In the genomic region with DNA sequence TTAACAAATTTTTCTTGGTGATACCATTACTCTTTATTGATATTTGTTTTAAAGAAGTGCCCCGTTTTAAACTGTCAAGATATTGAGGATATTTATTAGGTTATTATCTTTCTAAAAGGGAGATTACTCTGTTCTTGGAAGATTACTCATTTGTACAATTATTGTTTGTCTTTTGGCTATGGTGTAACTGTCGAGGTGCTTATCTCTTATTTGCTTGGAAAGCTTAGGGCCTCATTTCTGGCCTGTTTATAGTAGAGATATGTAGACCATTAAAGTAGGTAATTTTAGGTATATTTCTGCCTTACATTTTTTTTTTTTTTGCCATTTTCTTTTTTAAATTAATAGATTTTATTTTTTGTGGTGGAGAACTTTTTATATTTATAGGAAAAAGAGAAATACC, we compare ENCODE assay signal across 1 cellular context.
TF ChIP-seq lines count a peak whose summit lies in the region.

No MANE protein-coding gene starts in this region.

TF ChIP-seq in HepG2, 621 proteins besides CTCF, POLR2A, EP300 and RAD21 (continued from another document):
- TF ChIP-seq, protein P1, sequence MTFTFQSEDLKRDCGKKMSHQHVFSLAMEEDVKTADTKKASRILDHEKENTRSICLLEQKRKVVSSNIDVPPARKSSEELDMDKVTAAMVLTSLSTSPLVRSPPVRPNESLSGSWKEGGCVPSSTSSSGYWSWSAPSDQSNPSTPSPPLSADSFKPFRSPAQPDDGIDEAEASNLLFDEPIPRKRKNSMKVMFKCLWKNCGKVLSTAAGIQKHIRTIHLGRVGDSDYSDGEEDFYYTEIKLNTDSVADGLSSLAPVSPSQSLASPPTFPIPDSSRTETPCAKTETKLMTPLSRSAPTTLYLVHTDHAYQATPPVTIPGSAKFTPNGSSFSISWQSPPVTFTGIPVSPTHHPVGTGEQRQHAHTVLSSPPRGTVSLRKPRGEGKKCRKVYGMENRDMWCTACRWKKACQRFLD (CRISPR knock-in tag; IDR thresholded peaks at IDR 0.05; ENCODE audit: borderline replicate concordance), result no peak
- TF ChIP-seq, protein P2, sequence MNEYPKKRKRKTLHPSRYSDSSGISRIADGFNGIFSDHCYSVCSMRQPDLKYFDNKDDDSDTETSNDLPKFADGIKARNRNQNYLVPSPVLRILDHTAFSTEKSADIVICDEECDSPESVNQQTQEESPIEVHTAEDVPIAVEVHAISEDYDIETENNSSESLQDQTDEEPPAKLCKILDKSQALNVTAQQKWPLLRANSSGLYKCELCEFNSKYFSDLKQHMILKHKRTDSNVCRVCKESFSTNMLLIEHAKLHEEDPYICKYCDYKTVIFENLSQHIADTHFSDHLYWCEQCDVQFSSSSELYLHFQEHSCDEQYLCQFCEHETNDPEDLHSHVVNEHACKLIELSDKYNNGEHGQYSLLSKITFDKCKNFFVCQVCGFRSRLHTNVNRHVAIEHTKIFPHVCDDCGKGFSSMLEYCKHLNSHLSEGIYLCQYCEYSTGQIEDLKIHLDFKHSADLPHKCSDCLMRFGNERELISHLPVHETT (CRISPR knock-in tag; conservative IDR thresholded peaks at IDR 0.05), result no peak
